In the genomic region with DNA sequence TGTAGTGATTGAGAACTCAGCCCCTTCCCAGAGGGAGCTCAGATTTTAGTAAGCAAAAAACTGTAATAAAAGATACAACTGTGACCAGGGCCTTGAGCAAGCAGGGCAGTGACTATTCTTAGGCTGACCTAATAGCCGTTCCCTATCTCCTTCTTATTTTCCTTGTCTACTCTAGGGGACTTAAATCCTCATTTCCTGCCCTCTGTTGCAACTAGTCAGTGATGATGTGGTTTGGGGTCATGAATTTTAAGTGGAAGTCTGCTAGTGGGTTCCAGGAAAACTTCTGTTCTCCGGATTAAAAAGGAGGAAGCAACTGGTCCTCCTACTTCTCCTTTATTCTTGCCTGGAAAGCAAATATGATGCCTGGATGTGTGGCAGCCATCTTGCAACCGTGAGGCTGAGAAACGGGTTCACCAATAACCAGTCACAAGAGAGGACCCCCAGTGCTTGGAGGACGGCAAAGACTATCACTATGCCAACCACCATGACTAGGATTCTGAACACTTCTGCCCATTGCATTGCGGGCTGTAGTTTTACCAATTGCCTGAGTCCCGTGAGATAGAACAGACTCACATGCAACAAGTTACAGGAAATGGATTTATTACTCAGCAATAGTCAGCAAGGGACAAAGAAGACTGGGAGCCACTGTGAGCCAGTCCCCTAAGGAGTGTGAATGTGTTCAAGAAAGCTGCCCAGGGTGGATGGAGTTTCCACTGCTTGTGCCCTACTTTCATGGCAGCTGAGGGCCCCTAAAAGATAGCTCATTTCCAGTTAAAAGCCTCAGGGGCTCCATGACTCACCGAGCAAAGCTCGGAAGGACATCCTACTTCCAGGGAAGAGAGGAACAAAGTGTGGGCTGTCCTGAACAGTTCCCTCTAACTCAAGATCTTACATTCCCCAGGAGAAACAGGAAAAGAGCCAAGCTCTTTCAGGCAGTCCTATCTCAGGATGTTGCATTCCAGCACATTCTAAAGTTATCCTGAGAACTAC, we compare ENCODE assay signal across 1 cellular context.
TF ChIP-seq lines count a peak whose summit lies in the region.

No MANE protein-coding gene starts in this region.

TF ChIP-seq in WTC11, 78 proteins besides CTCF, POLR2A, EP300 and RAD21 (continued from another document):
- TF ChIP-seq NFATC4 (CRISPR knock-in tag; IDR thresholded peaks at IDR 0.05): no peak
- TF ChIP-seq, protein P1, sequence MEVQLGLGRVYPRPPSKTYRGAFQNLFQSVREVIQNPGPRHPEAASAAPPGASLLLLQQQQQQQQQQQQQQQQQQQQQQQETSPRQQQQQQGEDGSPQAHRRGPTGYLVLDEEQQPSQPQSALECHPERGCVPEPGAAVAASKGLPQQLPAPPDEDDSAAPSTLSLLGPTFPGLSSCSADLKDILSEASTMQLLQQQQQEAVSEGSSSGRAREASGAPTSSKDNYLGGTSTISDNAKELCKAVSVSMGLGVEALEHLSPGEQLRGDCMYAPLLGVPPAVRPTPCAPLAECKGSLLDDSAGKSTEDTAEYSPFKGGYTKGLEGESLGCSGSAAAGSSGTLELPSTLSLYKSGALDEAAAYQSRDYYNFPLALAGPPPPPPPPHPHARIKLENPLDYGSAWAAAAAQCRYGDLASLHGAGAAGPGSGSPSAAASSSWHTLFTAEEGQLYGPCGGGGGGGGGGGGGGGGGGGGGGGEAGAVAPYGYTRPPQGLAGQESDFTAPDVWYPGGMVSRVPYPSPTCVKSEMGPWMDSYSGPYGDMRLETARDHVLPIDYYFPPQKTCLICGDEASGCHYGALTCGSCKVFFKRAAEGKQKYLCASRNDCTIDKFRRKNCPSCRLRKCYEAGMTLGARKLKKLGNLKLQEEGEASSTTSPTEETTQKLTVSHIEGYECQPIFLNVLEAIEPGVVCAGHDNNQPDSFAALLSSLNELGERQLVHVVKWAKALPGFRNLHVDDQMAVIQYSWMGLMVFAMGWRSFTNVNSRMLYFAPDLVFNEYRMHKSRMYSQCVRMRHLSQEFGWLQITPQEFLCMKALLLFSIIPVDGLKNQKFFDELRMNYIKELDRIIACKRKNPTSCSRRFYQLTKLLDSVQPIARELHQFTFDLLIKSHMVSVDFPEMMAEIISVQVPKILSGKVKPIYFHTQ (CRISPR knock-in tag; IDR thresholded peaks at IDR 0.05): no peak
- no peak for TF ChIP-seq FOXJ3 (CRISPR knock-in tag; IDR thresholded peaks at IDR 0.05; ENCODE audit: borderline replicate concordance)
- TF ChIP-seq ZNF219 (CRISPR knock-in tag; IDR thresholded peaks at IDR 0.05; ENCODE audit: borderline replicate concordance): no peak
- no peak for TF ChIP-seq ZNF232 (CRISPR knock-in tag; IDR thresholded peaks at IDR 0.05)
- no peak for TF ChIP-seq NFE2L1 (CRISPR knock-in tag; IDR thresholded peaks at IDR 0.05)
- TF ChIP-seq KAT7 (CRISPR knock-in tag; IDR thresholded peaks at IDR 0.05; ENCODE audit: borderline replicate concordance): no peak
- TF ChIP-seq EMX1 (CRISPR knock-in tag; IDR thresholded peaks at IDR 0.05): no peak
- TF ChIP-seq RORB (CRISPR knock-in tag; IDR thresholded peaks at IDR 0.05): no peak
- TF ChIP-seq, protein P2, sequence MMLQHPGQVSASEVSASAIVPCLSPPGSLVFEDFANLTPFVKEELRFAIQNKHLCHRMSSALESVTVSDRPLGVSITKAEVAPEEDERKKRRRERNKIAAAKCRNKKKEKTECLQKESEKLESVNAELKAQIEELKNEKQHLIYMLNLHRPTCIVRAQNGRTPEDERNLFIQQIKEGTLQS (CRISPR knock-in tag; conservative IDR thresholded peaks at IDR 0.05): no peak
- no peak for TF ChIP-seq ZNF317 (CRISPR knock-in tag; IDR thresholded peaks at IDR 0.05; ENCODE audit: borderline replicate concordance, low read depth)
- TF ChIP-seq JAZF1 (CRISPR knock-in tag; IDR thresholded peaks at IDR 0.05): no peak
- TF ChIP-seq, protein P3, sequence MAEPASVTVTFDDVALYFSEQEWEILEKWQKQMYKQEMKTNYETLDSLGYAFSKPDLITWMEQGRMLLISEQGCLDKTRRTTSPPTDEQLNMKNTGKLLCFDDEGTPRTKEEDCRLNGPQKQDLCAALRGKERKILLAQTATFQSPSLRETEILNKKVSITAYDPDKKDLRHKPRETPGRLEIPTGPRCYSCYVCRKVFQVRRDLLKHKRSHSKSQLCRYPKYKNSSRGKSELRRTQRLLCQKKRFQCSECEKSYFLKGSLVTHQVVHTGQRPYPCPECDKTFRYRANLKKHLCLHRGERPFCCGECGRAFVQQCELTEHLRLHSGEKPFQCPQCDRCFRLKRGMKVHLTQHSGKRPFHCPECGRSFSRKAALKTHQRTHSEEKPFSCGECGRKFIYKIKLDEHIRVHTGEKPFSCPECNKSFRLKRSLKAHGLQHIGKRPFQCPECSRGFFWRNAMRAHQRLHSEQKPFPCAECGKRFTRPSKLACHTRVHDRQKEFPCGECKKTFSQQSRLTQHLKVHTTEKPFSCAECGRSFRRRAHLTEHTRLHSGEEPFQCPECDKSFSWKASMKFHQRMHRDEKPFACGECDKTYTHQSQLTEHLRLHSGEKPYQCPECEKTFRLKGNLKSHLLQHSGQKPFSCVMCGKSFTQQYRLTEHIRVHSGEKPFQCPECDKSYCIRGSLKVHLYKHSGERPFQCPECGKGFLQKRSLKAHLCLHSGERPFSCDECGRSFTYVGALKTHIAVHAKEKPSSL (CRISPR knock-in tag; conservative IDR thresholded peaks at IDR 0.05): no peak
- no peak for TF ChIP-seq OVOL2 (CRISPR knock-in tag; IDR thresholded peaks at IDR 0.05; ENCODE audit: borderline replicate concordance)
- TF ChIP-seq, protein P4, sequence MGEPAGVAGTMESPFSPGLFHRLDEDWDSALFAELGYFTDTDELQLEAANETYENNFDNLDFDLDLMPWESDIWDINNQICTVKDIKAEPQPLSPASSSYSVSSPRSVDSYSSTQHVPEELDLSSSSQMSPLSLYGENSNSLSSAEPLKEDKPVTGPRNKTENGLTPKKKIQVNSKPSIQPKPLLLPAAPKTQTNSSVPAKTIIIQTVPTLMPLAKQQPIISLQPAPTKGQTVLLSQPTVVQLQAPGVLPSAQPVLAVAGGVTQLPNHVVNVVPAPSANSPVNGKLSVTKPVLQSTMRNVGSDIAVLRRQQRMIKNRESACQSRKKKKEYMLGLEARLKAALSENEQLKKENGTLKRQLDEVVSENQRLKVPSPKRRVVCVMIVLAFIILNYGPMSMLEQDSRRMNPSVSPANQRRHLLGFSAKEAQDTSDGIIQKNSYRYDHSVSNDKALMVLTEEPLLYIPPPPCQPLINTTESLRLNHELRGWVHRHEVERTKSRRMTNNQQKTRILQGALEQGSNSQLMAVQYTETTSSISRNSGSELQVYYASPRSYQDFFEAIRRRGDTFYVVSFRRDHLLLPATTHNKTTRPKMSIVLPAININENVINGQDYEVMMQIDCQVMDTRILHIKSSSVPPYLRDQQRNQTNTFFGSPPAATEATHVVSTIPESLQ (CRISPR knock-in tag; IDR thresholded peaks at IDR 0.05): no peak
- TF ChIP-seq FOXP1 (CRISPR knock-in tag; IDR thresholded peaks at IDR 0.05; ENCODE audit: borderline replicate concordance): no peak
- no peak for TF ChIP-seq TP53 (CRISPR knock-in tag; IDR thresholded peaks at IDR 0.05)
- TF ChIP-seq SMAD4 (CRISPR knock-in tag; IDR thresholded peaks at IDR 0.05): no peak
TF ChIP-seq in WTC11: peak in this region for 0.
